In the genomic region with DNA sequence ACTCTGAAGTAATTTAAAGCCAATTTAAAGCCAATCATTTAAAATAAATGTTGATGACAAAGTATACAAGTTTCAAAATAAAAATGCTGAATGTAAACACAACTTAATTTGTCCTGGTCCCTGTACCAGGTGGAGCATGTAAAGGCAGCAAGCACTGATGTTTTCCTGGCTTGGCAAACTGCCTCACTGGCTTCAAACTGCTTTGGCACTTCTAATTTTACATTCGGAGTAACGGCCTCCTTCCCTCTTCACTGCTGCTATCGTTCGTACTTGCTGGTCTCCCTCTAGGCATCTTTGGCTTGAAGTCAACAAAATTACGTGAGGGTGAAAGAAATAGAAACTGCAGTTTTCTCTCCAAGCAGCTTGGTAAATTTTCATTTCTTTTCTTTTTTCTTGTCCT, we compare ENCODE assay signal across 18 cellular contexts.
DNase-seq lines count a peak whose midpoint lies in the region; ATAC-seq, FAIRE-seq and TF ChIP-seq lines count a peak whose summit lies in the region.
"Had no signal": no experiment of that assay in that cellular context is flagged by ENCODE, and none has a peak within 500 bp of the region (broad histone marks: within the 10 kb centered on the region; RNA-seq: fewer than 3 reads in every experiment).

No MANE protein-coding gene starts in this region.

- DNase-seq in NCI-H2171 (lab: John Stamatoyannopoulos, UW) (peak; percentile 70), MCF 10A (ENCODE audit: unreplicated experiment) (peak; percentile 20), left cardiac atrium (peak; percentile 37), thoracic aorta (ENCODE audit: low spot score) (no peak), RCC 7860 (ENCODE audit: low spot score) (no peak), Kasumi-1 (lab: John Stamatoyannopoulos, UW) (no peak)
- DNase-seq: activated CD4-positive, CD25-positive, alpha-beta regulatory T cell treated with anti-CD3 and anti-CD28 coated beads, Interleukin-2, amount 50 U/mL, for 72 hours; activated CD8-positive, alpha-beta memory T cell treated with anti-CD3 and anti-CD28 coated beads, Interleukin-2, amount 50 U/mL, for 4 hours; activated naive CD4-positive, alpha-beta T cell treated with Interleukin-2 at 50 U/mL for 16 hours; CD4-positive, CD25-positive, alpha-beta regulatory T cell; endodermal cell; head of caudate nucleus; NCI-H1436; NCI-H82; T-helper 2 cell had no signal

- peak overlapping the region in 1 of 2 donors; percentile 13 for H3K27ac ChIP-seq in thoracic aorta
- H3K27ac ChIP-seq: breast epithelium had no signal

- H3K27me3 Mint-ChIP-seq in MCF 10A (ENCODE audit: insufficient read depth, unreplicated experiment) = no peaks in the 10 kb centered on the region
- H3K27me3 Mint-ChIP-seq: CD4-positive, CD25-positive, alpha-beta regulatory T cell had no signal

- H3K27ac Mint-ChIP-seq in MCF 10A (ENCODE audit: low read depth, unreplicated experiment) = peak overlapping the region; percentile 59
- H3K27ac Mint-ChIP-seq: CD4-positive, CD25-positive, alpha-beta regulatory T cell; endodermal cell had no signal

- H3K4me1 ChIP-seq in thoracic aorta (ENCODE audit: control insufficient read depth in 1 of 2, low read depth in 2 of 2) = peaks cover 2 to 27% of the 10 kb centered on the region in 2 donors
- H3K4me1 ChIP-seq: breast epithelium had no signal

- ATAC-seq in left cardiac atrium (peak; percentile 66 to 76), thoracic aorta (ENCODE audit: insufficient number of reproducible peaks, low FRiP score, low read depth) (peak; percentile 40), HG02884 (IDR thresholded peaks at IDR 0.05; ENCODE audit: unreplicated experiment) (no peak)
- no peak for ATAC-seq in activated CD4-positive, CD25-positive, alpha-beta regulatory T cell treated with anti-CD3 and anti-CD28 coated beads, Interleukin-2, amount 50 U/mL, for 24 hours

- TF ChIP-seq CTCF in MCF 10A (IDR thresholded peaks at IDR 0.05; ENCODE audit: unreplicated experiment) (no peak), thoracic aorta (IDR thresholded peaks at IDR 0.05) (no peak)

- peaks cover 15% of the 10 kb centered on the region for H3K9me3 Mint-ChIP-seq in MCF 10A (ENCODE audit: unreplicated experiment)

- intact Hi-C loops in MCF 10A (cut with micrococcal nuclease) = no loop called here
- intact Hi-C loops in left cardiac atrium (cut with DNase I) = no loop called here

- CTCF ChIA-PET in MCF 10A (lab: Yijun Ruan, JAX) = interaction anchor here (0.6 kb wide), 1 partner anchor 186 kb away, joined by 3 read pairs; no protein-coding TSS in a partner anchor

- peaks cover 8% of the 10 kb centered on the region for H3K4me1 Mint-ChIP-seq in MCF 10A (ENCODE audit: insufficient read depth, unreplicated experiment)
- H3K4me1 Mint-ChIP-seq: endodermal cell had no signal

- no peaks in the 10 kb centered on the region for H3K27me3 ChIP-seq in thoracic aorta (replicated peaks; ENCODE audit: insufficient read depth)
- H3K27me3 ChIP-seq: breast epithelium had no signal

- H3K4me3 ChIP-seq in thoracic aorta = peak overlapping the region; percentile 36
- H3K4me3 ChIP-seq: breast epithelium had no signal

- H3K36me3 Mint-ChIP-seq in MCF 10A (ENCODE audit: insufficient read depth, unreplicated experiment) = no peaks in the 10 kb centered on the region

- H3K9me3 ChIP-seq in thoracic aorta = no peaks in the 10 kb centered on the region

- no peak overlapping the region for H3K4me3 Mint-ChIP-seq in MCF 10A (ENCODE audit: unreplicated experiment)
- H3K4me3 Mint-ChIP-seq: CD4-positive, CD25-positive, alpha-beta regulatory T cell; endodermal cell had no signal

- no peak for FAIRE-seq in RCC 7860 (lab: Jason Lieb, UNC)

- BruUV-seq in MCF 10A (replicated peaks; lab: Mats Ljungman, UMichigan) = no TSS peak

- POLR2A ChIA-PET in MCF 10A (lab: Yijun Ruan, JAX) = interaction anchor here (0.5 to 1.4 kb wide), 4 partner anchors 13 to 1122 kb away, joined by 3 to 4 read pairs (median 3); no protein-coding TSS in a partner anchor

- H3K36me3 ChIP-seq in thoracic aorta = no peaks in the 10 kb centered on the region
- H3K36me3 ChIP-seq: breast epithelium had no signal

Comparison
In these comparisons a context has a peak if more than half of its experiments do, and no peak if none do; other contexts are left out.
1. DNase-seq: peak in NCI-H2171 (single experiment), MCF 10A (single experiment) and left cardiac atrium (single experiment); none in thoracic aorta (single experiment), RCC 7860 (single experiment) and Kasumi-1 (0 of 2).
2. ATAC-seq: peak in left cardiac atrium (2 of 2) and thoracic aorta (single experiment); none in HG02884 (single experiment) and activated CD4-positive, CD25-positive, alpha-beta regulatory T cell treated with anti-CD3 and anti-CD28 coated beads, Interleukin-2, amount 50 U/mL, for 24 hours (0 of 2).